In genomic region chr3:21697707-21698106, GRCh38 we compare ENCODE assay signal across 17 cellular contexts. TPM values are rescaled to one million over a fixed set of nuclear protein-coding genes. Genes with fewer than 3 reads are reported as not detected.
DNase-seq lines count a peak whose midpoint lies in the region; ATAC-seq and TF ChIP-seq lines count a peak whose summit lies in the region.
"Had no signal": no experiment of that assay in that cellular context is flagged by ENCODE, and none has a peak within 500 bp of the region (broad histone marks: within the 10 kb centered on the region; RNA-seq: fewer than 3 reads in every experiment).

No MANE protein-coding gene starts in this region.

- no peak for TF ChIP-seq POLR2A in GM18505 (IDR thresholded peaks at IDR 0.05; ENCODE audit: borderline replicate concordance, extremely low read depth, insufficient read depth, insufficient read length)

- peak; percentile 12 for DNase-seq in EH (ENCODE audit: low read depth)
- peak; percentile 34 for DNase-seq in EL
- peak; percentile 49 for DNase-seq in M059J (ENCODE audit: low read depth)
- DNase-seq in NOMO-1 (lab: John Stamatoyannopoulos, UW; ENCODE audit: unreplicated experiment in 2 of 2) = no peak
- DNase-seq: C1 segment of cervical spinal cord; CD4-positive, alpha-beta memory T cell; COR-L47; DMS153; DND-41; GF-D8; GM23248; H7; HCEC 1CT had no signal

- ATAC-seq in GM18505 (IDR thresholded peaks at IDR 0.05; ENCODE audit: unreplicated experiment) = no peak
- no peak for ATAC-seq in HG02588 (IDR thresholded peaks at IDR 0.05; ENCODE audit: unreplicated experiment)

RNA-seq across cellular contexts. Expression of gene ZNF385D, which starts 53.3 kb away (rescaled TPM):
- total RNA-seq in M059J (2014; rRNA removed; shearing (Covaris generic)) = 1.5 and 3.1 TPM in 2 replicates
- total RNA-seq: A172; A673; CD4-positive, alpha-beta memory T cell had no signal

Comparison
In these comparisons a context has a peak if more than half of its experiments do, and no peak if none do; other contexts are left out.
1. DNase-seq: peak in EH (single experiment), EL (single experiment) and M059J (single experiment); none in NOMO-1 (0 of 2).